Comparison of ENCODE assay signal across 8 cellular contexts in the genomic region with DNA sequence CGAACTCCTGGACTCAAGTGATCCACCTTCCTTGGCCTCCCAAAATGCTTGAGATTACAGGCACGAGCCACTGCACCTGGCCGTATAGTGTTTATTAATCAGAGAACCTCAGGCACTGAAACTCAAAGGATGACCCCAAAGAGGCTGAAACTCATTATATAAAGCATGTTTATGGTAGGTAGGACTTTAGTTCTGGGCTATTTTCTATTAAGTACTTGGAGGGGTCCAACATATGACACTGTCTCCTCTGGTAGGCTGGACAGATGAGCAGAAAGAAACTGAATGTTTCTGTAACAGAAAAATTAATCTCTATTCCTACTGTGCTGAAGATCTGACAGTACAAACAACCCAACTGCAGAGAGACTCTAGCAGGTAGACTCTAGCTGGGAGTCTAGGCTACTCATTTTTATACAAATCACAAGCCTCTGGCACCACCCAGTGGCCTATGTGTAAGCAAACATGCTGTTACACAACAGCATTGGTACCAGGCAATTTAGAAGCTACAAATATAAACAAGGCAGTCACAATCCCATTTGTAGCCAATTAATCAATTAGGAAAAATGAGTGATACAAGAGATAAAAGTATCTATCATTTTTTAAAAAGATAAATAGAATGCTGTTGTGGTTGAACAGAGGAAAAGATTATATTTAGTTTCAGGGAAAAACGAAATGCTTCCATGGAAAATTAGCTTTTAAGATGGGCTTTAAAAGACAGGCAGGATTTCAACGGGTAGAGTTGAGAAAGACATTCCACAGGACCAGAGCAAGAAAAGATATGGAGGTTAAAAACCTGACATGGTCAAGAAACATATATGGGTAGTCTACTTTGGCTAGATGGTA. TPM values are rescaled to one million over a fixed set of nuclear protein-coding genes. Genes with fewer than 3 reads are reported as not detected.
DNase-seq lines count a peak whose midpoint lies in the region; ATAC-seq and TF ChIP-seq lines count a peak whose summit lies in the region.

No MANE protein-coding gene starts in this region.

- no peaks in the 10 kb centered on the region for H3K27me3 Mint-ChIP-seq in IgD-negative memory B cell
- H3K27me3 Mint-ChIP-seq in activated T-helper 2 cell treated with anti-CD3 and anti-CD28 coated beads, Interferon-gamma antibody, Interleukin-2, Interleukin-4, amounts not matched to agents 10 μg/mL and 5 μg/mL and 100 μg/mL, durations not matched to agents 14 hours and 24 hours and 36 hours (ENCODE audit: low read depth) = no peaks in the 10 kb centered on the region
- H3K27me3 Mint-ChIP-seq in neural crest cell (ENCODE audit: low read depth) = no peaks in the 10 kb centered on the region
- H3K27me3 Mint-ChIP-seq in type B pancreatic cell = no peaks in the 10 kb centered on the region

- DNase-seq in AG08395 (ENCODE audit: low spot score) (peak; percentile 83), PC-9 (peak; percentile 33 to 71), fibroblast of the aortic adventitia (ENCODE audit: low read depth) (peak; percentile 82), neural crest cell (ENCODE audit: low read depth, low spot score) (peak; percentile 46), type B pancreatic cell (ENCODE audit: extremely low spot score, unreplicated experiment) (no peak)
- peak; percentile 22 for DNase-seq in activated T-helper 2 cell treated with anti-CD3 and anti-CD28 coated beads, Interferon-gamma antibody, Interleukin-2, Interleukin-4, amounts not matched to agents 10 μg/mL and 5 μg/mL and 100 μg/mL, durations not matched to agents 14 hours and 24 hours and 36 hours (ENCODE audit: low spot score)

- H3K4me2 ChIP-seq in PC-9 = no peak overlapping the region

- no peak overlapping the region for H3K4me3 Mint-ChIP-seq in IgD-negative memory B cell
- H3K4me3 Mint-ChIP-seq in activated T-helper 2 cell treated with anti-CD3 and anti-CD28 coated beads, Interferon-gamma antibody, Interleukin-2, Interleukin-4, amounts not matched to agents 10 μg/mL and 5 μg/mL and 100 μg/mL, durations not matched to agents 14 hours and 24 hours and 36 hours (ENCODE audit: low read depth) = no peak overlapping the region
- H3K4me3 Mint-ChIP-seq in neural crest cell = no peak overlapping the region
- H3K4me3 Mint-ChIP-seq in type B pancreatic cell = no peak overlapping the region

- intact Hi-C loops in PC-9 (cut with micrococcal nuclease; ENCODE audit: unreplicated experiment) = loop anchor here (1.0 kb wide), 1 partner anchor 151 kb away; no protein-coding TSS in a partner anchor
- intact Hi-C loops in activated T-helper 2 cell treated with anti-CD3 and anti-CD28 coated beads, Interferon-gamma antibody, Interleukin-2, Interleukin-4, amounts not matched to agents 10 μg/mL and 5 μg/mL and 100 μg/mL, durations not matched to agents 14 hours and 24 hours and 36 hours (cut with micrococcal nuclease) = loop anchor here (1.0 to 5.0 kb wide), 4 partner anchors 40 to 167 kb away; no protein-coding TSS in a partner anchor

- POLR2A ChIA-PET in PC-9 (lab: Charles Lee; ENCODE audit: unreplicated experiment) = interaction anchor here (0.5 to 0.7 kb wide), 4 partner anchors 13 to 228 kb away, joined by 3 to 5 read pairs (median 3); no protein-coding TSS in a partner anchor

- H2AFZ ChIP-seq in PC-9 = no peak overlapping the region

- no TSS peak for BruUV-seq in PC-9 (replicated peaks; lab: Mats Ljungman, UMichigan)

- peaks cover 61% of the 10 kb centered on the region for H3K79me2 ChIP-seq in PC-9 (ENCODE audit: low read depth)

- H3K27me3 ChIP-seq in PC-9 (ENCODE audit: insufficient read depth, low read depth) = no peaks in the 10 kb centered on the region

- H3K4me3 ChIP-seq in PC-9 = no peak overlapping the region
- no peak overlapping the region for H3K4me3 ChIP-seq in fibroblast of the aortic adventitia (ENCODE audit: low read depth, low read length)

- H3K9me2 ChIP-seq in PC-9 (ENCODE audit: insufficient read depth) = no peaks in the 10 kb centered on the region

- ATAC-seq in GM18520 (IDR thresholded peaks at IDR 0.05; ENCODE audit: unreplicated experiment) = peak; percentile 65

- peaks cover 1% of the 10 kb centered on the region for H3K36me3 Mint-ChIP-seq in IgD-negative memory B cell
- H3K36me3 Mint-ChIP-seq in activated T-helper 2 cell treated with anti-CD3 and anti-CD28 coated beads, Interferon-gamma antibody, Interleukin-2, Interleukin-4, amounts not matched to agents 10 μg/mL and 5 μg/mL and 100 μg/mL, durations not matched to agents 14 hours and 24 hours and 36 hours (ENCODE audit: low read depth) = peaks cover 32% of the 10 kb centered on the region
- no peaks in the 10 kb centered on the region for H3K36me3 Mint-ChIP-seq in neural crest cell (ENCODE audit: low read depth)
- H3K36me3 Mint-ChIP-seq in type B pancreatic cell = peaks cover 7% of the 10 kb centered on the region

- no peak overlapping the region for H3K27ac ChIP-seq in PC-9

- no peaks in the 10 kb centered on the region for H3K9me3 ChIP-seq in PC-9 (ENCODE audit: insufficient read depth, low read depth)

- H3K4me1 ChIP-seq in PC-9 (replicated peaks; ENCODE audit: insufficient read depth) = peaks cover 9% of the 10 kb centered on the region

- peaks cover 11 to 19% (median 11%) of the 10 kb centered on the region in 3 donors for H3K4me1 Mint-ChIP-seq in IgD-negative memory B cell
- peaks cover 17% of the 10 kb centered on the region for H3K4me1 Mint-ChIP-seq in activated T-helper 2 cell treated with anti-CD3 and anti-CD28 coated beads, Interferon-gamma antibody, Interleukin-2, Interleukin-4, amounts not matched to agents 10 μg/mL and 5 μg/mL and 100 μg/mL, durations not matched to agents 14 hours and 24 hours and 36 hours (ENCODE audit: low read depth)
- peaks cover 4% of the 10 kb centered on the region for H3K4me1 Mint-ChIP-seq in neural crest cell
- H3K4me1 Mint-ChIP-seq in type B pancreatic cell (ENCODE audit: unreplicated experiment) = peaks cover 17% of the 10 kb centered on the region

- H3K9me3 Mint-ChIP-seq in IgD-negative memory B cell (no peaks in the 10 kb centered on the region), neural crest cell (no peaks in the 10 kb centered on the region), type B pancreatic cell (no peaks in the 10 kb centered on the region)
- H3K9me3 Mint-ChIP-seq in activated T-helper 2 cell treated with anti-CD3 and anti-CD28 coated beads, Interferon-gamma antibody, Interleukin-2, Interleukin-4, amounts not matched to agents 10 μg/mL and 5 μg/mL and 100 μg/mL, durations not matched to agents 14 hours and 24 hours and 36 hours = no peaks in the 10 kb centered on the region

- H3K27ac Mint-ChIP-seq in IgD-negative memory B cell = peak overlapping the region in 2 of 3 donors; percentile 51 to 91
- no peak overlapping the region for H3K27ac Mint-ChIP-seq in activated T-helper 2 cell treated with anti-CD3 and anti-CD28 coated beads, Interferon-gamma antibody, Interleukin-2, Interleukin-4, amounts not matched to agents 10 μg/mL and 5 μg/mL and 100 μg/mL, durations not matched to agents 14 hours and 24 hours and 36 hours
- no peak overlapping the region for H3K27ac Mint-ChIP-seq in neural crest cell (ENCODE audit: unreplicated experiment)
- H3K27ac Mint-ChIP-seq in type B pancreatic cell = no peak overlapping the region

- CTCF ChIA-PET in PC-9 (lab: Charles Lee) = interaction anchor here (0.9 to 1.9 kb wide), 11 partner anchors 32 to 359 kb away, joined by 3 to 15 read pairs (median 5); partner anchors contain the start of gene IGSF8

- peaks cover 15% of the 10 kb centered on the region for H3F3A ChIP-seq in PC-9 (ENCODE audit: insufficient read depth, low read depth)

- peaks cover 45% of the 10 kb centered on the region for H4K20me1 ChIP-seq in PC-9 (ENCODE audit: insufficient read depth)

- H3K36me3 ChIP-seq in PC-9 (ENCODE audit: low read depth) = 0 out of 2 replicates have a peak, but pooled peaks cover 8% of the 10 kb centered on the region

- TF ChIP-seq CTCF in PC-9 (conservative IDR thresholded peaks at IDR 0.05) = peak; percentile 81
- TF ChIP-seq CTCF in fibroblast of the aortic adventitia (IDR thresholded peaks at IDR 0.05; ENCODE audit: insufficient read depth, low read length) = peak; percentile 72
- TF ChIP-seq CTCF in neural crest cell (conservative IDR thresholded peaks at IDR 0.05) = peak; percentile 85
- TF ChIP-seq CTCF in type B pancreatic cell (conservative IDR thresholded peaks at IDR 0.05) = peak; percentile 87

RNA-seq across cellular contexts. Expression of gene DCAF8, which starts 10.4 kb away (rescaled TPM):
- polyA plus RNA-seq in IgD-negative memory B cell = 57.8 TPM
- total RNA-seq in PC-9 (2021) (152 and 161 TPM in 2 replicates), fibroblast of the aortic adventitia (ENCODE audit: low replicate concordance) (63.0 and 76.6 TPM in 2 replicates), neural crest cell (124 and 130 TPM in 2 replicates), type B pancreatic cell (ENCODE audit: low replicate concordance) (127 and 154 TPM in 2 replicates)
- 132 and 143 TPM in 2 replicates for total RNA-seq in activated T-helper 2 cell treated with anti-CD3 and anti-CD28 coated beads, Interferon-gamma antibody, Interleukin-2, Interleukin-4, amounts not matched to agents 10 μg/mL and 5 μg/mL and 100 μg/mL, durations not matched to agents 14 hours and 24 hours and 36 hours

RNA-seq across cellular contexts. Expression of gene PEX19, which starts 33.0 kb away (rescaled TPM):
- polyA plus RNA-seq in IgD-negative memory B cell = 37.8 TPM
- total RNA-seq in PC-9 (2021) = 50.1 and 52.5 TPM in 2 replicates
- 60.9 and 68.5 TPM in 2 replicates for total RNA-seq in activated T-helper 2 cell treated with anti-CD3 and anti-CD28 coated beads, Interferon-gamma antibody, Interleukin-2, Interleukin-4, amounts not matched to agents 10 μg/mL and 5 μg/mL and 100 μg/mL, durations not matched to agents 14 hours and 24 hours and 36 hours
- total RNA-seq in fibroblast of the aortic adventitia (ENCODE audit: low replicate concordance) = 39.1 and 55.1 TPM in 2 replicates
- total RNA-seq in neural crest cell = 85.5 and 87.4 TPM in 2 replicates
- total RNA-seq in type B pancreatic cell (ENCODE audit: low replicate concordance) = 50.4 and 66.9 TPM in 2 replicates

RNA-seq across cellular contexts. Expression of gene PEA15, which starts 46.7 kb away (rescaled TPM):
- 19.4 TPM for polyA plus RNA-seq in IgD-negative memory B cell
- total RNA-seq in PC-9 (2021) = 84.7 and 139 TPM in 2 replicates
- 61.0 and 61.7 TPM in 2 replicates for total RNA-seq in activated T-helper 2 cell treated with anti-CD3 and anti-CD28 coated beads, Interferon-gamma antibody, Interleukin-2, Interleukin-4, amounts not matched to agents 10 μg/mL and 5 μg/mL and 100 μg/mL, durations not matched to agents 14 hours and 24 hours and 36 hours
- 72.1 and 224 TPM in 2 replicates for total RNA-seq in fibroblast of the aortic adventitia (ENCODE audit: low replicate concordance)
- 113 and 117 TPM in 2 replicates for total RNA-seq in neural crest cell
- total RNA-seq in type B pancreatic cell (ENCODE audit: low replicate concordance) = 67.7 and 72.8 TPM in 2 replicates

Comparison
In these comparisons a context has a peak if more than half of its experiments do, and no peak if none do; other contexts are left out.
1. H3K27ac Mint-ChIP-seq: peak in IgD-negative memory B cell (2 of 3); none in activated T-helper 2 cell treated with anti-CD3 and anti-CD28 coated beads, Interferon-gamma antibody, Interleukin-2, Interleukin-4, amounts not matched to agents 10 μg/mL and 5 μg/mL and 100 μg/mL, durations not matched to agents 14 hours and 24 hours and 36 hours (single experiment), neural crest cell (single experiment) and type B pancreatic cell (single experiment).
2. Peak in every context shown above with its lines, with median percentiles within 50 percentile points of each other: CTCF ChIP-seq.